Comparison of ENCODE assay signal across 2 cellular contexts in genomic region chr3:112739252-112739945, GRCh38.
TF ChIP-seq lines count a peak whose summit lies in the region.

No MANE protein-coding gene starts in this region.

TF ChIP-seq in SK-N-SH, 30 proteins besides CTCF, POLR2A, EP300 and RAD21 (continued from another document):
- TF ChIP-seq, protein P1, sequence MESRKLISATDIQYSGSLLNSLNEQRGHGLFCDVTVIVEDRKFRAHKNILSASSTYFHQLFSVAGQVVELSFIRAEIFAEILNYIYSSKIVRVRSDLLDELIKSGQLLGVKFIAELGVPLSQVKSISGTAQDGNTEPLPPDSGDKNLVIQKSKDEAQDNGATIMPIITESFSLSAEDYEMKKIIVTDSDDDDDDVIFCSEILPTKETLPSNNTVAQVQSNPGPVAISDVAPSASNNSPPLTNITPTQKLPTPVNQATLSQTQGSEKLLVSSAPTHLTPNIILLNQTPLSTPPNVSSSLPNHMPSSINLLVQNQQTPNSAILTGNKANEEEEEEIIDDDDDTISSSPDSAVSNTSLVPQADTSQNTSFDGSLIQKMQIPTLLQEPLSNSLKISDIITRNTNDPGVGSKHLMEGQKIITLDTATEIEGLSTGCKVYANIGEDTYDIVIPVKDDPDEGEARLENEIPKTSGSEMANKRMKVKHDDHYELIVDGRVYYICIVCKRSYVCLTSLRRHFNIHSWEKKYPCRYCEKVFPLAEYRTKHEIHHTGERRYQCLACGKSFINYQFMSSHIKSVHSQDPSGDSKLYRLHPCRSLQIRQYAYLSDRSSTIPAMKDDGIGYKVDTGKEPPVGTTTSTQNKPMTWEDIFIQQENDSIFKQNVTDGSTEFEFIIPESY (IDR thresholded peaks at IDR 0.05; ENCODE audit: borderline replicate concordance, low read depth) = no peak
- TF ChIP-seq, protein P2, sequence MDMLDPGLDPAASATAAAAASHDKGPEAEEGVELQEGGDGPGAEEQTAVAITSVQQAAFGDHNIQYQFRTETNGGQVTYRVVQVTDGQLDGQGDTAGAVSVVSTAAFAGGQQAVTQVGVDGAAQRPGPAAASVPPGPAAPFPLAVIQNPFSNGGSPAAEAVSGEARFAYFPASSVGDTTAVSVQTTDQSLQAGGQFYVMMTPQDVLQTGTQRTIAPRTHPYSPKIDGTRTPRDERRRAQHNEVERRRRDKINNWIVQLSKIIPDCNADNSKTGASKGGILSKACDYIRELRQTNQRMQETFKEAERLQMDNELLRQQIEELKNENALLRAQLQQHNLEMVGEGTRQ (IDR thresholded peaks at IDR 0.05; ENCODE audit: borderline replicate concordance, low read depth, low read length) = no peak
- TF ChIP-seq SMC3 (IDR thresholded peaks at IDR 0.05; ENCODE audit: low read depth, low read length) (no peak), CHD2 (IDR thresholded peaks at IDR 0.05; ENCODE audit: low read length, partially characterized antibody) (no peak)

TF ChIP-seq in SK-N-SH treated with all-trans-retinoic acid at 6 μM for 48 hours, 23 proteins besides CTCF, POLR2A, EP300 and RAD21 (continued from another document):
- TF ChIP-seq POU6F1 (CRISPR knock-in tag; IDR thresholded peaks at IDR 0.05; ENCODE audit: borderline replicate concordance, low read depth) = no peak
- TF ChIP-seq, protein P3, sequence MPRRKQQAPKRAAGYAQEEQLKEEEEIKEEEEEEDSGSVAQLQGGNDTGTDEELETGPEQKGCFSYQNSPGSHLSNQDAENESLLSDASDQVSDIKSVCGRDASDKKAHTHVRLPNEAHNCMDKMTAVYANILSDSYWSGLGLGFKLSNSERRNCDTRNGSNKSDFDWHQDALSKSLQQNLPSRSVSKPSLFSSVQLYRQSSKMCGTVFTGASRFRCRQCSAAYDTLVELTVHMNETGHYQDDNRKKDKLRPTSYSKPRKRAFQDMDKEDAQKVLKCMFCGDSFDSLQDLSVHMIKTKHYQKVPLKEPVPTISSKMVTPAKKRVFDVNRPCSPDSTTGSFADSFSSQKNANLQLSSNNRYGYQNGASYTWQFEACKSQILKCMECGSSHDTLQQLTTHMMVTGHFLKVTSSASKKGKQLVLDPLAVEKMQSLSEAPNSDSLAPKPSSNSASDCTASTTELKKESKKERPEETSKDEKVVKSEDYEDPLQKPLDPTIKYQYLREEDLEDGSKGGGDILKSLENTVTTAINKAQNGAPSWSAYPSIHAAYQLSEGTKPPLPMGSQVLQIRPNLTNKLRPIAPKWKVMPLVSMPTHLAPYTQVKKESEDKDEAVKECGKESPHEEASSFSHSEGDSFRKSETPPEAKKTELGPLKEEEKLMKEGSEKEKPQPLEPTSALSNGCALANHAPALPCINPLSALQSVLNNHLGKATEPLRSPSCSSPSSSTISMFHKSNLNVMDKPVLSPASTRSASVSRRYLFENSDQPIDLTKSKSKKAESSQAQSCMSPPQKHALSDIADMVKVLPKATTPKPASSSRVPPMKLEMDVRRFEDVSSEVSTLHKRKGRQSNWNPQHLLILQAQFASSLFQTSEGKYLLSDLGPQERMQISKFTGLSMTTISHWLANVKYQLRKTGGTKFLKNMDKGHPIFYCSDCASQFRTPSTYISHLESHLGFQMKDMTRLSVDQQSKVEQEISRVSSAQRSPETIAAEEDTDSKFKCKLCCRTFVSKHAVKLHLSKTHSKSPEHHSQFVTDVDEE (CRISPR knock-in tag; IDR thresholded peaks at IDR 0.05) = no peak
- no peak for TF ChIP-seq RARB (CRISPR knock-in tag; IDR thresholded peaks at IDR 0.05)
- no peak for TF ChIP-seq ZNF70 (CRISPR knock-in tag; IDR thresholded peaks at IDR 0.05)
